20 cellular contexts compared by ENCODE assay signal in genomic region chr5:146199216-146199815, GRCh38. TPM values are rescaled to one million over a fixed set of nuclear protein-coding genes. Genes with fewer than 3 reads are reported as not detected.
DNase-seq lines count a peak whose midpoint lies in the region; FAIRE-seq and TF ChIP-seq lines count a peak whose summit lies in the region.
"Had no signal": no experiment of that assay in that cellular context is flagged by ENCODE, and none has a peak within 500 bp of the region (broad histone marks: within the 10 kb centered on the region; RNA-seq: fewer than 3 reads in every experiment).

No MANE protein-coding gene starts in this region.

- H3K9ac ChIP-seq in GM23248 (no peak overlapping the region), colonic mucosa (ENCODE audit: low read depth in 2 of 2, low read length in 2 of 2) (no peak overlapping the region)
- H3K9ac ChIP-seq: BLaER1, KMS-11 had no signal

- in situ Hi-C loops in GM23248 (cut with MboI): no loop called here

- H3K9me3 Mint-ChIP-seq in neural crest cell: no peaks in the 10 kb centered on the region

- FAIRE-seq in endometrium (lab: Jason Lieb, UNC) (peak; percentile 46), urothelium cell line (lab: Jason Lieb, UNC) (no peak)
- FAIRE-seq: D721Med, H54 had no signal

- intact Hi-C loops in colonic mucosa (cut with DNase I): no loop called here

- peaks cover 4% of the 10 kb centered on the region for H3K4me1 Mint-ChIP-seq in neural crest cell

- H3K4me2 ChIP-seq in GM23248 (ENCODE audit: unreplicated experiment): no peak overlapping the region
- H3K4me2 ChIP-seq: BLaER1, KMS-11 had no signal

- peaks cover 2% of the 10 kb centered on the region for H3K27me3 Mint-ChIP-seq in neural crest cell (ENCODE audit: low read depth)

- TF ChIP-seq CTCF in neural crest cell (conservative IDR thresholded peaks at IDR 0.05) (no peak), colonic mucosa (IDR thresholded peaks at IDR 0.05) (no peak)

- peaks cover 10% of the 10 kb centered on the region for H3K79me2 ChIP-seq in GM23248 (ENCODE audit: insufficient read depth)

- peak overlapping the region; percentile 68; the same call in 1 of the 2 replicates for H2AFZ ChIP-seq in GM23248

- H3K27me3 ChIP-seq in GM23248 (replicated peaks; ENCODE audit: insufficient read depth) (no peaks in the 10 kb centered on the region), colonic mucosa (no peaks in the 10 kb centered on the region)
- H3K27me3 ChIP-seq: BLaER1, Peyer's patch, SJSA1 had no signal

- H4K20me1 ChIP-seq in GM23248 (ENCODE audit: insufficient read depth): no peaks in the 10 kb centered on the region

- WGBS in GM23248 (ENCODE audit: low coverage in 1 of 2, low lambda C conversion rate in 2 of 2, missing lambda C conversion rate in 2 of 2), 2 experiments: 10 to 15% methylated on average over 6 of the region's 6 CpGs

- H3K36me3 ChIP-seq in GM23248 (ENCODE audit: low read depth) (no peaks in the 10 kb centered on the region), colonic mucosa (no peaks in the 10 kb centered on the region)
- H3K36me3 ChIP-seq: BLaER1, Peyer's patch, SJSA1 had no signal

- H3K27ac ChIP-seq in GM23248 (no peak overlapping the region), colonic mucosa (no peak overlapping the region)
- H3K27ac ChIP-seq: BLaER1, KMS-11, Peyer's patch, SJSA1 had no signal

- DNase-seq in AML-193 (lab: John Stamatoyannopoulos, UW) (peak; percentile 39), GM23248 (no peak), neural crest cell (ENCODE audit: low read depth, low spot score) (no peak), activated gamma-delta T cell treated with Interleukin-2 at 50 U/mL for 16 hours (no peak), urothelium cell line (ENCODE audit: low spot score) (no peak), colonic mucosa (no peak)
- DNase-seq: DMS79 treated with DMSO at 0.1 percent for 48 hours, NCI-H1092 treated with DMSO at 0.1 percent for 48 hours, NCI-H146, NCI-H2029 treated with DMSO at 0.1 percent for 48 hours, NCI-H2171, NCI-H446, NCI-H69, Peyer's patch had no signal

- no peak overlapping the region for H3K27ac Mint-ChIP-seq in neural crest cell (ENCODE audit: unreplicated experiment)

- no peaks in the 10 kb centered on the region for H3K9me2 ChIP-seq in GM23248 (ENCODE audit: insufficient read depth)

- H3K36me3 Mint-ChIP-seq in neural crest cell (ENCODE audit: low read depth): no peaks in the 10 kb centered on the region

- peak overlapping the region; percentile 22 for H3K4me3 Mint-ChIP-seq in neural crest cell

- peaks cover 9% of the 10 kb centered on the region for H3F3A ChIP-seq in GM23248 (ENCODE audit: insufficient read depth)

- H3K4me3 ChIP-seq in GM23248 (no peak overlapping the region), colonic mucosa (no peak overlapping the region)
- H3K4me3 ChIP-seq: BLaER1, Peyer's patch, SJSA1 had no signal

- no peaks in the 10 kb centered on the region for H3K9me3 ChIP-seq in GM23248 (ENCODE audit: low read depth)
- no peaks in the 10 kb centered on the region for H3K9me3 ChIP-seq in colonic mucosa
- H3K9me3 ChIP-seq: BLaER1, Peyer's patch, SJSA1 had no signal

- peaks cover 5% of the 10 kb centered on the region; the same call in 1 of the 2 replicates for H3K4me1 ChIP-seq in GM23248 (ENCODE audit: insufficient read depth)
- H3K4me1 ChIP-seq in colonic mucosa: no peaks in the 10 kb centered on the region

RNA-seq across cellular contexts. Expression of gene RBM27, which starts 4.1 kb away (rescaled TPM):
- total RNA-seq in GM23248 (2014; rRNA removed; shearing (Covaris generic)): 13.5 and 13.9 TPM in 2 replicates
- 2.6 and 3.1 TPM in 2 replicates for polyA plus RNA-seq in GM23248 (2016; fragmentation: Nextera tagmentation; extraction: Ambion mirVana)
- 21.8 and 24.8 TPM in 2 replicates for total RNA-seq in neural crest cell
- total RNA-seq in colonic mucosa: 10 to 100 TPM; 14.4 to 17.3 TPM

RNA-seq across cellular contexts. Expression of gene LARS1, which starts 16.9 kb away (rescaled TPM):
- total RNA-seq in GM23248 (2014; rRNA removed; shearing (Covaris generic)): 98.1 and 118 TPM in 2 replicates
- polyA plus RNA-seq in GM23248 (2016; fragmentation: Nextera tagmentation; extraction: Ambion mirVana): 143 and 151 TPM in 2 replicates
- total RNA-seq in neural crest cell (194 and 195 TPM in 2 replicates), colonic mucosa (10 to 100 TPM; 70.5 to 80.8 TPM)

Comparison
In these comparisons a context has a peak if more than half of its experiments do, and no peak if none do; other contexts are left out.
1. DNase-seq: peak in AML-193 (2 of 2); none in GM23248 (single experiment), neural crest cell (single experiment), activated gamma-delta T cell treated with Interleukin-2 at 50 U/mL for 16 hours (single experiment), urothelium cell line (single experiment) and colonic mucosa (single experiment).